ENCODE assay signal across 17 cellular contexts in genomic region chr16:8251298-8251697, GRCh38.
A peak's percentile ranks its signal among the peaks of the same experiment; 100 is the strongest.
DNase-seq lines count a peak whose midpoint lies in the region; ATAC-seq and TF ChIP-seq lines count a peak whose summit lies in the region.
"Had no signal": no experiment of that assay in that cellular context is flagged by ENCODE, and none has a peak within 500 bp of the region (broad histone marks: within the 10 kb centered on the region; RNA-seq: fewer than 3 reads in every experiment).

No MANE protein-coding gene starts in this region.

- CTCF ChIA-PET in Calu3 (lab: Charles Lee): no interaction called here

- ATAC-seq in activated naive CD4-positive, alpha-beta T cell treated with anti-CD3 and anti-CD28 coated beads, Interleukin-2, amount 50 U/mL, for 72 hours: peak; percentile 64 to 77
- ATAC-seq in GM19463 (IDR thresholded peaks at IDR 0.05; ENCODE audit: unreplicated experiment): peak; percentile 80
- ATAC-seq in HG03432 (IDR thresholded peaks at IDR 0.05; ENCODE audit: unreplicated experiment): peak; percentile 82
- ATAC-seq in HG03095 (IDR thresholded peaks at IDR 0.05; ENCODE audit: unreplicated experiment): no peak

- no peak for TF ChIP-seq CTCF in Calu3 (IDR thresholded peaks at IDR 0.05; ENCODE audit: unreplicated experiment)

- H3K27me3 Mint-ChIP-seq in Calu3 (ENCODE audit: unreplicated experiment): no peaks in the 10 kb centered on the region

- intact Hi-C loops in Calu3 (cut with micrococcal nuclease; ENCODE audit: unreplicated experiment): no loop called here

- no peaks in the 10 kb centered on the region for H3K4me1 Mint-ChIP-seq in Calu3 (ENCODE audit: low read depth, unreplicated experiment)

- no peaks in the 10 kb centered on the region for H3K36me3 Mint-ChIP-seq in activated naive CD4-positive, alpha-beta T cell treated with anti-CD3 and anti-CD28 coated beads, Interleukin-2, amount 50 U/mL, for 72 hours
- no peaks in the 10 kb centered on the region for H3K36me3 Mint-ChIP-seq in Calu3 (ENCODE audit: insufficient read depth, unreplicated experiment)

- BruUV-seq in Calu3 (replicated peaks; lab: Mats Ljungman, UMichigan): no TSS peak

- no peak overlapping the region for H3K27ac Mint-ChIP-seq in activated naive CD4-positive, alpha-beta T cell treated with anti-CD3 and anti-CD28 coated beads, Interleukin-2, amount 50 U/mL, for 72 hours
- H3K27ac Mint-ChIP-seq in Calu3 (ENCODE audit: unreplicated experiment): no peak overlapping the region

- DNase-seq in activated naive CD4-positive, alpha-beta T cell treated with anti-CD3 and anti-CD28 coated beads, Interleukin-2, amount 50 U/mL, for 72 hours (ENCODE audit: low spot score in 2 of 2): no peak
- DNase-seq in activated naive CD4-positive, alpha-beta T cell treated with anti-CD3 and anti-CD28 coated beads, Interleukin-2, amount 50 U/mL, for 16 hours: no peak
- DNase-seq in stimulated activated CD4-positive, alpha-beta T cell treated with anti-CD3 and anti-CD28 coated beads, Interleukin-2, amount 100 ng/mL, for 24 hours: no peak
- DNase-seq in Calu3 (no peak), RKO (ENCODE audit: low spot score) (no peak)
- DNase-seq: COR-L47; GM23248; NCI-H1694; NCI-H2107; NCI-H345; NCI-H526 treated with DMSO at 0.1 percent for 48 hours; NK-92 treated with Interleukin-12 subunit alpha and Interleukin-12 subunit beta, amount 100 ng/mL, for 24 hours; OCI-M1; SW 1271 had no signal

- H3K4me3 Mint-ChIP-seq in Calu3 (ENCODE audit: low read depth, unreplicated experiment): no peak overlapping the region

- peaks cover 4 to 11% of the 10 kb centered on the region in 2 donors for H3K9me3 Mint-ChIP-seq in activated naive CD4-positive, alpha-beta T cell treated with anti-CD3 and anti-CD28 coated beads, Interleukin-2, amount 50 U/mL, for 72 hours
- peaks cover 6% of the 10 kb centered on the region for H3K9me3 Mint-ChIP-seq in Calu3 (ENCODE audit: low read depth, unreplicated experiment)
